ENCODE assay signal across 15 cellular contexts in genomic region chr2:6863792-6864191, GRCh38. TPM values are rescaled to one million over a fixed set of nuclear protein-coding genes. Genes with fewer than 3 reads are reported as not detected.
A peak's percentile ranks its signal among the peaks of the same experiment; 100 is the strongest.
DNase-seq lines count a peak whose midpoint lies in the region; ATAC-seq and TF ChIP-seq lines count a peak whose summit lies in the region.
"Had no signal": no experiment of that assay in that cellular context is flagged by ENCODE, and none has a peak within 500 bp of the region (broad histone marks: within the 10 kb centered on the region; RNA-seq: fewer than 3 reads in every experiment).

No MANE protein-coding gene starts in this region.

- peaks cover 20% of the 10 kb centered on the region for H3K9me3 Mint-ChIP-seq in endodermal cell
- peaks cover 18% of the 10 kb centered on the region for H3K9me3 Mint-ChIP-seq in type B pancreatic cell

- H3K4me1 ChIP-seq in right atrium auricular region (peaks cover 0 to 21% of the 10 kb centered on the region in 2 donors), endodermal cell (ENCODE audit: control insufficient read depth, insufficient read depth, low read length) (no peaks in the 10 kb centered on the region)

- peaks cover 0 to 7% of the 10 kb centered on the region in 2 donors for H3K9me3 ChIP-seq in right atrium auricular region
- H3K9me3 ChIP-seq in endodermal cell (ENCODE audit: control insufficient read depth, low read length): peaks cover 19% of the 10 kb centered on the region

- H3K27me3 ChIP-seq in right atrium auricular region: no peaks in the 10 kb centered on the region
- H3K27me3 ChIP-seq in endodermal cell (ENCODE audit: control insufficient read depth, insufficient read depth, low read length, poor library complexity, severe bottlenecking): peaks cover 51% of the 10 kb centered on the region
- H3K27me3 ChIP-seq: MG63 had no signal

- H3K27ac ChIP-seq in right atrium auricular region (peak overlapping the region in 1 of 2 donors; percentile 12), endodermal cell (ENCODE audit: low read depth, low read length) (no peak overlapping the region)

- H3K36me3 Mint-ChIP-seq in endodermal cell (ENCODE audit: low read depth) (peaks cover 2% of the 10 kb centered on the region), type B pancreatic cell (peaks cover 25% of the 10 kb centered on the region)

- H3K27me3 Mint-ChIP-seq in endodermal cell (ENCODE audit: insufficient read depth): peaks cover 50% of the 10 kb centered on the region
- peaks cover 15% of the 10 kb centered on the region for H3K27me3 Mint-ChIP-seq in type B pancreatic cell
- H3K27me3 Mint-ChIP-seq: effector memory CD8-positive, alpha-beta T cell; naive B cell had no signal

- H3K27ac Mint-ChIP-seq in endodermal cell (no peak overlapping the region), type B pancreatic cell (no peak overlapping the region)
- H3K27ac Mint-ChIP-seq: GM23338 had no signal

- H3K4me1 Mint-ChIP-seq in endodermal cell (peaks cover 6% of the 10 kb centered on the region), type B pancreatic cell (ENCODE audit: unreplicated experiment) (peaks cover 6% of the 10 kb centered on the region)

- peak; percentile 60 for ATAC-seq in Right ventricle myocardium inferior
- no peak for ATAC-seq in HG03378 (IDR thresholded peaks at IDR 0.05; ENCODE audit: unreplicated experiment)
- ATAC-seq: effector memory CD8-positive, alpha-beta T cell; GM23338 had no signal

- TF ChIP-seq CTCF in right atrium auricular region (IDR thresholded peaks at IDR 0.05) (no peak), NB4 (IDR thresholded peaks at IDR 0.05; ENCODE audit: low read depth, low read length) (no peak), endodermal cell (conservative IDR thresholded peaks at IDR 0.05) (no peak), type B pancreatic cell (conservative IDR thresholded peaks at IDR 0.05) (no peak)

- 94 to 100% methylated on average over 5 to 6 of the region's 6 CpGs for WGBS in endodermal cell (ENCODE audit: insufficient coverage in 1 of 2, insufficient read length in 1 of 2), 2 experiments

- DNase-seq in Right ventricle myocardium inferior (ENCODE audit: missing footprints) (no peak), right atrium auricular region (ENCODE audit: low spot score) (no peak), NB4 (ENCODE audit: low read depth) (peak; percentile 89), endodermal cell (no peak), type B pancreatic cell (ENCODE audit: extremely low spot score, unreplicated experiment) (no peak), posterior vena cava (ENCODE audit: low spot score) (no peak), OCI-M2 (lab: John Stamatoyannopoulos, UW; ENCODE audit: unreplicated experiment) (no peak)
- DNase-seq: COR-L47; effector memory CD8-positive, alpha-beta T cell; foreskin melanocyte; MG63; naive B cell; NCI-H510A had no signal

- no peak for TF ChIP-seq POLR2A in NB4 (IDR thresholded peaks at IDR 0.05; ENCODE audit: extremely low read depth, insufficient read length)

- intact Hi-C loops in Right ventricle myocardium inferior (cut with DNase I) (no loop called here), posterior vena cava (cut with DNase I) (no loop called here)

- no peak overlapping the region for H3K9ac ChIP-seq in endodermal cell (ENCODE audit: extremely low read depth, low read length, poor library complexity, severe bottlenecking)

- no peak overlapping the region for H3K4me3 ChIP-seq in right atrium auricular region
- peak overlapping the region; percentile 19 for H3K4me3 ChIP-seq in NB4 (ENCODE audit: low read depth, low read length)
- H3K4me3 ChIP-seq in endodermal cell (ENCODE audit: low read length): no peak overlapping the region
- H3K4me3 ChIP-seq: GM23338, MG63 had no signal

- H3K4me3 Mint-ChIP-seq in endodermal cell (peak overlapping the region; percentile 42), type B pancreatic cell (peak overlapping the region; percentile 71)

- no peaks in the 10 kb centered on the region for H3K36me3 ChIP-seq in right atrium auricular region
- H3K36me3 ChIP-seq in endodermal cell (ENCODE audit: control insufficient read depth, insufficient read depth, low read length): no peaks in the 10 kb centered on the region

RNA-seq across cellular contexts. Expression of gene CMPK2, which starts 1.9 kb away (rescaled TPM):
- total RNA-seq in Right ventricle myocardium inferior (3.4 TPM), right atrium auricular region (1 to 10 TPM; 1.8 to 4.4 TPM), endodermal cell (1 to 10 TPM; 2.1 to 3.8 TPM), type B pancreatic cell (ENCODE audit: low replicate concordance) (4.4 and 7.2 TPM in 2 replicates), posterior vena cava (1 to 10 TPM; 3.0 to 4.9 TPM)
- 1.4 TPM for polyA plus RNA-seq in endodermal cell (2013, experiment 1 of 2)
- 1.5 TPM for polyA plus RNA-seq in endodermal cell (2013, experiment 2 of 2)

RNA-seq across cellular contexts. Expression of gene RSAD2, which starts 13.8 kb away (rescaled TPM):
- total RNA-seq in Right ventricle myocardium inferior (3.3 TPM), right atrium auricular region (1 to 10 TPM; 1.5 to 3.6 TPM), endodermal cell (under 1 TPM; 0.35 to 0.75 TPM), type B pancreatic cell (ENCODE audit: low replicate concordance) (3.3 and 3.4 TPM in 2 replicates), posterior vena cava (1 to 10 TPM; 3.8 to 6.9 TPM)
- not detected for polyA plus RNA-seq in endodermal cell (2013, experiment 1 of 2)
- not detected for polyA plus RNA-seq in endodermal cell (2013, experiment 2 of 2)
- polyA plus RNA-seq: GM23338 had no signal

RNA-seq across cellular contexts. Expression of gene RNF144A, which starts 53.4 kb away (rescaled TPM):
- total RNA-seq in Right ventricle myocardium inferior: 16.9 TPM
- total RNA-seq in right atrium auricular region: 10 to 100 TPM in 1 of 2 donors, 1 to 10 TPM in 1; 8.2 to 12.6 TPM
- 10 to 100 TPM; 12.4 to 26.0 TPM for total RNA-seq in endodermal cell
- polyA plus RNA-seq in endodermal cell (2013, experiment 1 of 2): 31.7 TPM
- polyA plus RNA-seq in endodermal cell (2013, experiment 2 of 2): 25.7 TPM
- 23.2 and 35.6 TPM in 2 replicates for total RNA-seq in type B pancreatic cell (ENCODE audit: low replicate concordance)
- 10 to 100 TPM in 1 of 2 donors, 1 to 10 TPM in 1; 9.4 to 11.8 TPM for total RNA-seq in posterior vena cava
